In genomic region chr19:6199240-6199983, GRCh38 we compare ENCODE assay signal across 8 cellular contexts.
DNase-seq lines count a peak whose midpoint lies in the region; ATAC-seq and TF ChIP-seq lines count a peak whose summit lies in the region.

No MANE protein-coding gene starts in this region.

- peak overlapping the region; percentile 25 for H3K27ac ChIP-seq in hepatocyte
- peak overlapping the region; percentile 32 for H3K27ac ChIP-seq in rectal smooth muscle tissue (ENCODE audit: low read depth, low read length)
- no peak overlapping the region for H3K27ac ChIP-seq in aorta (ENCODE audit: low read depth in 1 of 2, low read length in 2 of 2)

- H3K79me2 ChIP-seq in hepatocyte = peaks cover 9% of the 10 kb centered on the region

- ATAC-seq in GM18499 (IDR thresholded peaks at IDR 0.05; ENCODE audit: insufficient read depth, unreplicated experiment) (peak; percentile 51), HG02970 (IDR thresholded peaks at IDR 0.05; ENCODE audit: low FRiP score, unreplicated experiment) (peak; percentile 87), aorta (ENCODE audit: low FRiP score) (peak; percentile 99)

- no peaks in the 10 kb centered on the region for H3K9me2 ChIP-seq in hepatocyte (replicated peaks; ENCODE audit: insufficient read depth)

- peaks cover 4% of the 10 kb centered on the region for H3K4me1 ChIP-seq in hepatocyte (ENCODE audit: insufficient read depth)
- peaks cover 3% of the 10 kb centered on the region for H3K4me1 ChIP-seq in rectal smooth muscle tissue (ENCODE audit: control insufficient read depth, insufficient read depth, low read length)
- H3K4me1 ChIP-seq in aorta (ENCODE audit: control insufficient read depth in 1 of 2, insufficient read depth in 2 of 2, low read length in 2 of 2) = no peaks in the 10 kb centered on the region

- H3K27me3 ChIP-seq in hepatocyte = no peaks in the 10 kb centered on the region
- no peaks in the 10 kb centered on the region for H3K27me3 ChIP-seq in rectal smooth muscle tissue (ENCODE audit: control insufficient read depth, insufficient read depth, low read length)
- H3K27me3 ChIP-seq in aorta (ENCODE audit: control insufficient read depth in 1 of 2, insufficient read depth in 2 of 2, low read length in 1 of 2) = no peaks in the 10 kb centered on the region

- no peak for TF ChIP-seq CTCF in hepatocyte (IDR thresholded peaks at IDR 0.05; ENCODE audit: poor library complexity)

- WGBS in hepatocyte (ENCODE audit: low lambda C conversion rate, missing lambda C conversion rate) = 3% methylated on average over 44 of the region's 67 CpGs
- 0 to 1% methylated on average over 67 of the region's 67 CpGs for WGBS in aorta, 2 donors

- peak overlapping the region; percentile 82 for H3K4me2 ChIP-seq in hepatocyte

- peak overlapping the region; percentile 38 for H3K4me3 ChIP-seq in hepatocyte
- peak overlapping the region; percentile 91 for H3K4me3 ChIP-seq in rectal smooth muscle tissue (ENCODE audit: low read length)
- H3K4me3 ChIP-seq in aorta (ENCODE audit: low read length in 2 of 2) = peak overlapping the region in 1 of 2 donors; percentile 5

- H4K20me1 ChIP-seq in hepatocyte (ENCODE audit: insufficient read depth, poor library complexity, severe bottlenecking) = no peaks in the 10 kb centered on the region

- H3K9me3 ChIP-seq in hepatocyte (ENCODE audit: low read depth) = no peaks in the 10 kb centered on the region
- H3K9me3 ChIP-seq in aorta (ENCODE audit: control insufficient read depth, low read length) = no peaks in the 10 kb centered on the region

- DNase-seq in NCI-H1930 (lab: John Stamatoyannopoulos, UW) (peak; percentile 94 to 96), T-helper 22 cell (ENCODE audit: low read depth) (peak; percentile 99), astrocyte of the hippocampus (ENCODE audit: low read depth, low spot score) (peak; percentile 100), hepatocyte (ENCODE audit: low spot score) (peak; percentile 100), aorta (peak; percentile 99 to 100)

- peak overlapping the region; percentile 46 for H2AFZ ChIP-seq in hepatocyte

- no peaks in the 10 kb centered on the region for H3K36me3 ChIP-seq in hepatocyte (replicated peaks; ENCODE audit: insufficient read depth, low read depth)
- H3K36me3 ChIP-seq in rectal smooth muscle tissue (ENCODE audit: control insufficient read depth, insufficient read depth, low read length) = no peaks in the 10 kb centered on the region
- H3K36me3 ChIP-seq in aorta (ENCODE audit: control insufficient read depth in 1 of 2, insufficient read depth in 2 of 2, low read length in 1 of 2) = no peaks in the 10 kb centered on the region

- peak overlapping the region; percentile 68 for H3K9ac ChIP-seq in rectal smooth muscle tissue (ENCODE audit: low read length)

- intact Hi-C loops in aorta (cut with DNase I) = no loop called here

Comparison
In these comparisons a context has a peak if more than half of its experiments do, and no peak if none do; other contexts are left out.
1. H3K27ac ChIP-seq: peak in hepatocyte (single experiment) and rectal smooth muscle tissue (single experiment); none in aorta (0 of 2).
2. Peak in every context shown above with its lines, with median percentiles within 50 percentile points of each other: ATAC-seq and DNase-seq.